In genomic region chr15:67107014-67107812, GRCh38 we compare ENCODE assay signal across 8 cellular contexts. TPM values are rescaled to one million over a fixed set of nuclear protein-coding genes. Genes with fewer than 3 reads are reported as not detected.
DNase-seq lines count a peak whose midpoint lies in the region; ATAC-seq and TF ChIP-seq lines count a peak whose summit lies in the region.

No MANE protein-coding gene starts in this region.

- TF ChIP-seq CTCF in HFFc6 (IDR thresholded peaks at IDR 0.05) (no peak), cardiac fibroblast (IDR thresholded peaks at IDR 0.05; ENCODE audit: low read depth, low read length) (no peak)

- no peak for ATAC-seq in memory B cell (ENCODE audit: low read depth)
- no peak for ATAC-seq in HG03159 (IDR thresholded peaks at IDR 0.05; ENCODE audit: unreplicated experiment)

- DNase-seq in 8988T, result peak; percentile 55
- DNase-seq in HFFc6, result peak; percentile 98
- DNase-seq in cardiac fibroblast (ENCODE audit: low read depth in 2 of 2), result peak; percentile 97 to 99
- DNase-seq in memory B cell (ENCODE audit: low spot score in 2 of 2), result no peak
- no peak for DNase-seq in NCI-H1436 treated with DMSO at 0.1 percent for 48 hours (lab: John Stamatoyannopoulos, UW)
- DNase-seq in NCI-H510A treated with DMSO at 0.1 percent for 48 hours (lab: John Stamatoyannopoulos, UW), result no peak
- no peak for DNase-seq in NOMO-1 (lab: John Stamatoyannopoulos, UW; ENCODE audit: unreplicated experiment in 2 of 2)

- peak overlapping the region; percentile 99 for H3K27ac Mint-ChIP-seq in HFFc6
- H3K27ac Mint-ChIP-seq in memory B cell, result peak overlapping the region; percentile 96

- H3K4me1 Mint-ChIP-seq in HFFc6 (ENCODE audit: low read depth), result no peaks in the 10 kb centered on the region; the same call in none of the 2 replicates
- H3K4me1 Mint-ChIP-seq in memory B cell, result peaks cover 57% of the 10 kb centered on the region

- H3K4me3 Mint-ChIP-seq in HFFc6, result peak overlapping the region; percentile 80
- H3K4me3 Mint-ChIP-seq in memory B cell, result no peak overlapping the region

- H3K9me3 Mint-ChIP-seq in HFFc6 (peaks cover 20% of the 10 kb centered on the region), memory B cell (peaks cover 4% of the 10 kb centered on the region)

- no peak overlapping the region for H3K4me3 ChIP-seq in cardiac fibroblast (replicated peaks in 1 of 2; ENCODE audit: low read depth in 2 of 2, low read length in 2 of 2)

- H3K36me3 Mint-ChIP-seq in HFFc6 (ENCODE audit: low read depth) (peaks cover 55% of the 10 kb centered on the region), memory B cell (peaks cover 19% of the 10 kb centered on the region)

- H3K27me3 Mint-ChIP-seq in HFFc6 (ENCODE audit: insufficient read depth) (peaks cover 27% of the 10 kb centered on the region), memory B cell (no peaks in the 10 kb centered on the region)

RNA-seq across cellular contexts. Expression of gene SMAD3, which starts 41.8 kb away (rescaled TPM):
- 100 to 1,000 TPM in 4 of 6 experiments, 10 to 100 TPM in 2; 54.3 to 132 (median 118) TPM for total RNA-seq in HFFc6 (2021; fragmentation: NEBNext Ultra II Directional; extraction: Animal tissue kit (Norgen Biotek cat#: 25700))

Comparison
In these comparisons a context has a peak if more than half of its experiments do, and no peak if none do; other contexts are left out.
1. DNase-seq: peak in 8988T (single experiment), HFFc6 (single experiment) and cardiac fibroblast (2 of 2); none in memory B cell (0 of 2), NCI-H1436 treated with DMSO at 0.1 percent for 48 hours (single experiment), NCI-H510A treated with DMSO at 0.1 percent for 48 hours (single experiment) and NOMO-1 (0 of 2).